ENCODE assay signal across 1 cellular context in genomic region chr17:57892146-57892819, GRCh38.
TF ChIP-seq lines count a peak whose summit lies in the region.

No MANE protein-coding gene starts in this region.

TF ChIP-seq in HepG2, 621 proteins besides CTCF, POLR2A, EP300 and RAD21 (continued from another document):
- TF ChIP-seq GABPA (IDR thresholded peaks at IDR 0.05; ENCODE audit: low read depth, low read length) (no peak), GABPA (CRISPR knock-in tag; IDR thresholded peaks at IDR 0.05; ENCODE audit: low read depth) (no peak), IRF1 (CRISPR knock-in tag; IDR thresholded peaks at IDR 0.05; ENCODE audit: low read depth) (no peak), ZNF136 (CRISPR knock-in tag; IDR thresholded peaks at IDR 0.05; ENCODE audit: low read depth) (0 out of 2 replicates have a peak, but pooled peaks have one; percentile 9), ZNF235 (CRISPR knock-in tag; IDR thresholded peaks at IDR 0.05; ENCODE audit: borderline replicate concordance) (peak; percentile 14; the same call in 1 of the 2 replicates), ZFX (CRISPR knock-in tag; IDR thresholded peaks at IDR 0.05; ENCODE audit: low read depth) (peak; percentile 65), RARA (CRISPR knock-in tag; IDR thresholded peaks at IDR 0.05) (0 out of 2 replicates have a peak, but pooled peaks have one; percentile 23), PRPF4 (IDR thresholded peaks at IDR 0.05; ENCODE audit: low read depth, low read length, poor library complexity, severe bottlenecking) (peak; percentile 76)
